ENCODE assay signal across 9 cellular contexts in the genomic region with DNA sequence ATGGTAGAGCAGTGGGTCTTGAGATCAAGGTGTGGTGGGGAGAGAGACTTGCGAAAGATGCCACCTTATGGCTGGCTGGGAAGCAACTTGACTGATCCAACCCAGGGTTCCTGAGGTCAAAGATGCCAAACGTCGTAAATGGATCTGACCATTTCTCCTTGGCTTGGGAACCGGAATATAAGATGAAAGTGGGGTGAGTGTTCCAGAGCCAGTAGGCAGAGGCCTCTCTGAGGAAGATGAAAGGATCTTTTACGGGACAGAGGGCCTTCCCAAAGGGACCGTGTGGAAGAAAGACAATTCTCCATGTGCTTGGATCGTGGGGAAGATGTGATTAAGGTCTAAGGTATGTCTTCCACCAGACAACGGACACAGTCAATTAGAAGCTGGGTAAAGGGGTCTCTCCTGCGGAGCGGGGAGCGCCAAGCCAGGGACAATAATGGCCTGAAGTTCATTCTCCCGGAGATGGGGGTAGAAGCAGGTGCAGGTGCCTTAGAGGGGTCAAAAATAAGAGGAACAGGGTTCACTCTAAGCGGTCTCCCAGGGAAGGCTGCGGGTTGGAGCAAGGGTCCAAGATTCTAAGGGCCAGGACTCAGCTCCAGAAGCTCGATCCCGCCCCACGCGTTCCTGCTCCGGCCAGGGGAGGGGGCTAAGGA. TPM values are rescaled to one million over a fixed set of nuclear protein-coding genes. Genes with fewer than 3 reads are reported as not detected.
DNase-seq lines count a peak whose midpoint lies in the region; ATAC-seq and TF ChIP-seq lines count a peak whose summit lies in the region.
"Had no signal": no experiment of that assay in that cellular context is flagged by ENCODE, and none has a peak within 500 bp of the region (broad histone marks: within the 10 kb centered on the region; RNA-seq: fewer than 3 reads in every experiment).

No MANE protein-coding gene starts in this region.

- DNase-seq in EH (ENCODE audit: low read depth): peak; percentile 77
- DNase-seq in breast epithelium (ENCODE audit: low spot score in 2 of 2): no peak
- DNase-seq in NCI-H187 (lab: John Stamatoyannopoulos, UW): no peak
- no peak for DNase-seq in ureter (ENCODE audit: low spot score)
- DNase-seq in epidermal melanocyte (ENCODE audit: insufficient read length, low spot score): no peak

- ATAC-seq in GM21528 (IDR thresholded peaks at IDR 0.05; ENCODE audit: low FRiP score, unreplicated experiment): no peak

- TF ChIP-seq POLR2A in breast epithelium (IDR thresholded peaks at IDR 0.05): no peak

- H3K4me3 ChIP-seq in breast epithelium (peak overlapping the region; percentile 85 to 97 (median 86)), mesodermal cell (ENCODE audit: extremely low read depth, insufficient read depth, low read length, poor library complexity, severe bottlenecking) (peak overlapping the region; percentile 84)

- intact Hi-C loops in breast epithelium (cut with DNase I; ENCODE audit: low total_unique reads): no loop called here

- no peaks in the 10 kb centered on the region for H3K27me3 ChIP-seq in breast epithelium

- H3K4me1 ChIP-seq in breast epithelium (peaks cover 0 to 21% of the 10 kb centered on the region in 2 donors), mesodermal cell (ENCODE audit: control insufficient read depth, insufficient read depth, low read length, poor library complexity, severe bottlenecking) (peaks cover 5% of the 10 kb centered on the region)

- no peak for TF ChIP-seq CTCF in breast epithelium (IDR thresholded peaks at IDR 0.05)

- peak overlapping the region; percentile 73 for H3K27ac ChIP-seq in KOPT-K1 (ENCODE audit: low read depth, low read length, poor library complexity, severe bottlenecking)
- peak overlapping the region; percentile 92 to 99 for H3K27ac ChIP-seq in breast epithelium
- H3K27ac ChIP-seq in mesodermal cell (ENCODE audit: low read depth, low read length, severe bottlenecking): peak overlapping the region; percentile 91

- peaks cover 25% of the 10 kb centered on the region for H3K36me3 ChIP-seq in KOPT-K1 (ENCODE audit: insufficient read depth, low read length)
- H3K36me3 ChIP-seq in breast epithelium: no peaks in the 10 kb centered on the region
- H3K36me3 ChIP-seq in mesodermal cell (ENCODE audit: control insufficient read depth, insufficient read depth, low read length): peaks cover 29% of the 10 kb centered on the region

- 11 to 13% methylated on average over 15 to 17 of the region's 19 CpGs for WGBS in mesodermal cell (ENCODE audit: insufficient coverage in 2 of 2), 2 experiments

- H3K9me3 ChIP-seq in KOPT-K1 (ENCODE audit: insufficient read depth, low read length, poor library complexity, severe bottlenecking) (no peaks in the 10 kb centered on the region), breast epithelium (no peaks in the 10 kb centered on the region), mesodermal cell (ENCODE audit: control insufficient read depth, low read length) (no peaks in the 10 kb centered on the region)

RNA-seq across cellular contexts. Expression of gene FXR2, which starts 0.8 kb away (rescaled TPM):
- 10 to 100 TPM; 22.8 to 33.9 (median 25.6) TPM for total RNA-seq in breast epithelium
- 41.8 TPM for polyA plus RNA-seq in mesodermal cell (2013, experiment 1 of 2)
- polyA plus RNA-seq in mesodermal cell (2013, experiment 2 of 2): 35.2 TPM
- total RNA-seq in ureter: 30.6 TPM

RNA-seq across cellular contexts. Expression of gene SAT2, which starts 13.7 kb away (rescaled TPM):
- total RNA-seq in breast epithelium (10 to 100 TPM; 52.5 to 78.4 (median 62.9) TPM), ureter (57.1 TPM)
- 47.3 TPM for polyA plus RNA-seq in mesodermal cell (2013, experiment 1 of 2)
- 46.5 TPM for polyA plus RNA-seq in mesodermal cell (2013, experiment 2 of 2)

RNA-seq across cellular contexts. Expression of gene SHBG, which starts 16.0 kb away (rescaled TPM):
- under 1 TPM in 1 of 3 donors, not detected in 2; 0.16 TPM for total RNA-seq in breast epithelium
- polyA plus RNA-seq in mesodermal cell (2013, experiment 1 of 2): 1.4 TPM
- polyA plus RNA-seq in mesodermal cell (2013, experiment 2 of 2): 0.66 TPM
- not detected for total RNA-seq in ureter
- total RNA-seq: activated CD8-positive, alpha-beta memory T cell treated with anti-CD3 and anti-CD28 coated beads for 36 hours had no signal

RNA-seq across cellular contexts. Expression of gene SOX15, which starts 24.0 kb away (rescaled TPM):
- total RNA-seq in breast epithelium: 1 to 10 TPM; 1.3 to 4.1 (median 1.6) TPM
- polyA plus RNA-seq in mesodermal cell (2013, experiment 1 of 2): not detected
- 0.61 TPM for polyA plus RNA-seq in mesodermal cell (2013, experiment 2 of 2)
- 8.0 TPM for total RNA-seq in ureter

RNA-seq across cellular contexts. Expression of gene MPDU1, which starts 30.2 kb away (rescaled TPM):
- total RNA-seq in breast epithelium (100 to 1,000 TPM in 1 of 3 donors, 10 to 100 TPM in 2; 66.6 to 140 (median 74.4) TPM), ureter (68.1 TPM)
- 43.3 TPM for polyA plus RNA-seq in mesodermal cell (2013, experiment 1 of 2)
- 44.5 TPM for polyA plus RNA-seq in mesodermal cell (2013, experiment 2 of 2)
